Comparison of ENCODE assay signal across 28 cellular contexts in genomic region chr1:167915528-167916102, GRCh38. TPM values are rescaled to one million over a fixed set of nuclear protein-coding genes. Genes with fewer than 3 reads are reported as not detected.
"Had no signal": no experiment of that assay in that cellular context is flagged by ENCODE, and none has a peak within 500 bp of the region (broad histone marks: within the 10 kb centered on the region; RNA-seq: fewer than 3 reads in every experiment).

No MANE protein-coding gene starts in this region.

- H3K9me3 ChIP-seq: ascending aorta, SJSA1 had no signal

- ATAC-seq: activated CD4-positive, CD25-positive, alpha-beta regulatory T cell treated with anti-CD3 and anti-CD28 coated beads, Interleukin-2, amount 50 U/mL, for 24 hours; activated CD8-positive, alpha-beta memory T cell treated with anti-CD3 and anti-CD28 coated beads, Interleukin-2, amount 10 ng/mL, durations not matched to agents 7 days and 5 days; activated naive CD4-positive, alpha-beta T cell treated with anti-CD3 and anti-CD28 coated beads, Interleukin-2, amount 50 U/mL, for 72 hours; activated naive CD8-positive, alpha-beta T cell treated with anti-CD3 and anti-CD28 coated beads, Interleukin-2, amount 50 U/mL, for 24 hours; Panc1; SK-N-SH treated with all-trans-retinoic acid at 6 μM for 48 hours had no signal

- DNase-seq: activated CD4-positive, alpha-beta T cell treated with anti-CD3 and anti-CD28 coated beads for 4 hours; activated CD4-positive, alpha-beta T cell treated with anti-CD3 and anti-CD28 coated beads, Interleukin-2, amount 50 U/mL, for 48 hours; activated CD8-positive, alpha-beta memory T cell treated with anti-CD3 and anti-CD28 coated beads, Interleukin-2, amount 10 ng/mL, durations not matched to agents 7 days and 5 days; activated effector memory CD4-positive, alpha-beta T cell treated with anti-CD3 and anti-CD28 coated beads, Interleukin-2, amount 50 U/mL, for 16 hours; activated naive CD4-positive, alpha-beta T cell treated with Interleukin-2 at 50 U/mL for 16 hours; activated naive CD8-positive, alpha-beta T cell treated with anti-CD3 and anti-CD28 coated beads, Interleukin-2, amount 50 U/mL, for 24 hours; activated T-cell treated with anti-CD3 and anti-CD28 coated beads, Interleukin-2, amount 50 U/mL, for 24 hours; amniotic stem cell; NCI-H1092; NCI-H1417; NCI-H1694; NCI-H2029 treated with DMSO at 0.1 percent for 48 hours; NCI-H345; NCI-H510A; NCI-H69; NK-92 treated with Interleukin-12 subunit alpha and Interleukin-12 subunit beta, amount 100 ng/mL, for 24 hours; OCI-M1; SHP77 had no signal

- H3K27ac ChIP-seq: ascending aorta, KMS-11, RWPE1, SJSA1 had no signal

- H3K4me2 ChIP-seq: KMS-11 had no signal

- H3K4me1 ChIP-seq: SJSA1 had no signal

- H3K36me3 Mint-ChIP-seq: activated naive CD4-positive, alpha-beta T cell treated with anti-CD3 and anti-CD28 coated beads, Interleukin-2, amount 50 U/mL, for 72 hours had no signal

- H3K9ac ChIP-seq: KMS-11 had no signal

- H3K4me1 Mint-ChIP-seq: activated CD8-positive, alpha-beta memory T cell treated with anti-CD3 and anti-CD28 coated beads, Interleukin-2, amount 10 ng/mL, durations not matched to agents 7 days and 5 days; activated naive CD8-positive, alpha-beta T cell treated with anti-CD3 and anti-CD28 coated beads, Interleukin-2, amount 50 U/mL, for 24 hours; brain had no signal

- H3K27ac Mint-ChIP-seq: activated CD8-positive, alpha-beta memory T cell treated with anti-CD3 and anti-CD28 coated beads, Interleukin-2, amount 10 ng/mL, durations not matched to agents 7 days and 5 days; activated naive CD8-positive, alpha-beta T cell treated with anti-CD3 and anti-CD28 coated beads, Interleukin-2, amount 50 U/mL, for 24 hours; activated T-cell treated with anti-CD3 and anti-CD28 coated beads, Interleukin-2, amount 50 U/mL, for 24 hours; brain; T-helper 1 cell treated with Interleukin-12 subunit alpha and Interleukin-12 subunit beta and Interleukin-4 antibody, amounts not matched to agents 30 μg/mL and 1 μg/mL, for 36 hours had no signal

- H3K4me3 ChIP-seq: ascending aorta, SJSA1 had no signal

- H3K9me3 Mint-ChIP-seq: activated naive CD4-positive, alpha-beta T cell treated with anti-CD3 and anti-CD28 coated beads, Interleukin-2, amount 50 U/mL, for 72 hours; activated naive CD8-positive, alpha-beta T cell treated with anti-CD3 and anti-CD28 coated beads, Interleukin-2, amount 50 U/mL, for 24 hours; activated T-cell treated with anti-CD3 and anti-CD28 coated beads, Interleukin-2, amount 50 U/mL, for 24 hours; brain; T-helper 1 cell treated with Interleukin-12 subunit alpha and Interleukin-12 subunit beta and Interleukin-4 antibody, amounts not matched to agents 30 μg/mL and 1 μg/mL, for 36 hours had no signal

- H3K27me3 Mint-ChIP-seq: activated CD8-positive, alpha-beta memory T cell treated with anti-CD3 and anti-CD28 coated beads, Interleukin-2, amount 10 ng/mL, durations not matched to agents 7 days and 5 days; activated naive CD8-positive, alpha-beta T cell treated with anti-CD3 and anti-CD28 coated beads, Interleukin-2, amount 50 U/mL, for 24 hours; activated T-cell treated with anti-CD3 and anti-CD28 coated beads, Interleukin-2, amount 50 U/mL, for 24 hours; brain had no signal

- H3K27me3 ChIP-seq: ascending aorta, SJSA1 had no signal

- H3K4me3 Mint-ChIP-seq: activated CD8-positive, alpha-beta memory T cell treated with anti-CD3 and anti-CD28 coated beads, Interleukin-2, amount 10 ng/mL, durations not matched to agents 7 days and 5 days; activated naive CD8-positive, alpha-beta T cell treated with anti-CD3 and anti-CD28 coated beads, Interleukin-2, amount 50 U/mL, for 24 hours; activated T-cell treated with anti-CD3 and anti-CD28 coated beads, Interleukin-2, amount 50 U/mL, for 24 hours; brain; T-helper 1 cell treated with Interleukin-12 subunit alpha and Interleukin-12 subunit beta and Interleukin-4 antibody, amounts not matched to agents 30 μg/mL and 1 μg/mL, for 36 hours had no signal

RNA-seq across cellular contexts. Expression of gene ADCY10, which starts 1.7 kb away (rescaled TPM):
- total RNA-seq: SJSA1 had no signal
